Comparison of ENCODE assay signal across 13 cellular contexts in genomic region chr12:11702959-11703358, GRCh38. TPM values are rescaled to one million over a fixed set of nuclear protein-coding genes. Genes with fewer than 3 reads are reported as not detected.
DNase-seq lines count a peak whose midpoint lies in the region; ATAC-seq and FAIRE-seq lines count a peak whose summit lies in the region.
"Had no signal": no experiment of that assay in that cellular context is flagged by ENCODE, and none has a peak within 500 bp of the region (broad histone marks: within the 10 kb centered on the region; RNA-seq: fewer than 3 reads in every experiment).

No MANE protein-coding gene starts in this region.

- no peaks in the 10 kb centered on the region for H3K27me3 ChIP-seq in trophoblast cell (ENCODE audit: insufficient read depth, low read length)
- H3K27me3 ChIP-seq: colonic mucosa had no signal

- ATAC-seq in GM21381 (IDR thresholded peaks at IDR 0.05; ENCODE audit: unreplicated experiment) (peak; percentile 56), HG03439 (IDR thresholded peaks at IDR 0.05; ENCODE audit: unreplicated experiment) (peak; percentile 46), GM18519 (IDR thresholded peaks at IDR 0.05; ENCODE audit: low FRiP score, unreplicated experiment) (no peak)

- H2BK120ac ChIP-seq in trophoblast cell (ENCODE audit: insufficient read depth, low read length, poor library complexity) = no peak overlapping the region

- H3K4me2 ChIP-seq in trophoblast cell (ENCODE audit: low read length) = no peak overlapping the region

- peak overlapping the region; percentile 73 for H3K18ac ChIP-seq in trophoblast cell (ENCODE audit: low read length)

- no peak overlapping the region for H3K27ac ChIP-seq in trophoblast cell (ENCODE audit: low read depth, low read length)
- H3K27ac ChIP-seq: 22Rv1, colonic mucosa had no signal

- H3K9me3 Mint-ChIP-seq in T-helper 1 cell treated with Interleukin-12 subunit alpha and Interleukin-12 subunit beta and Interleukin-4 antibody, amounts not matched to agents 30 μg/mL and 1 μg/mL, for 36 hours = no peaks in the 10 kb centered on the region

- peaks cover 6% of the 10 kb centered on the region for H3K79me1 ChIP-seq in trophoblast cell (ENCODE audit: low read length)

- WGBS in trophoblast cell (ENCODE audit: extremely low coverage, insufficient coverage, insufficient read length) = no CpG with 5 or more reads among the region's 5 CpGs

- no peaks in the 10 kb centered on the region for H3K27me3 Mint-ChIP-seq in T-helper 1 cell treated with Interleukin-12 subunit alpha and Interleukin-12 subunit beta and Interleukin-4 antibody, amounts not matched to agents 30 μg/mL and 1 μg/mL, for 36 hours (ENCODE audit: low read depth)

- H3K4me3 Mint-ChIP-seq in T-helper 1 cell treated with Interleukin-12 subunit alpha and Interleukin-12 subunit beta and Interleukin-4 antibody, amounts not matched to agents 30 μg/mL and 1 μg/mL, for 36 hours = no peak overlapping the region

- H2BK5ac ChIP-seq in trophoblast cell (ENCODE audit: low read depth, low read length, poor library complexity) = no peak overlapping the region

- no peak overlapping the region for H4K91ac ChIP-seq in trophoblast cell (ENCODE audit: low read depth, low read length)

- H3K36me3 Mint-ChIP-seq in T-helper 1 cell treated with Interleukin-12 subunit alpha and Interleukin-12 subunit beta and Interleukin-4 antibody, amounts not matched to agents 30 μg/mL and 1 μg/mL, for 36 hours (ENCODE audit: low read depth) = peaks cover 10% of the 10 kb centered on the region

- no peak overlapping the region for H2AFZ ChIP-seq in trophoblast cell (ENCODE audit: insufficient read depth, low read length, poor library complexity)

- H3K36me3 ChIP-seq in trophoblast cell (ENCODE audit: control insufficient read depth in 1 of 2, insufficient read depth in 2 of 2, low read length in 2 of 2) = no peaks in the 10 kb centered on the region
- H3K36me3 ChIP-seq: colonic mucosa had no signal

- H2BK12ac ChIP-seq in trophoblast cell (ENCODE audit: low read length) = peak overlapping the region; percentile 50

- H3K9me3 ChIP-seq in trophoblast cell (ENCODE audit: insufficient read depth, low read depth, low read length) = no peaks in the 10 kb centered on the region
- H3K9me3 ChIP-seq: colonic mucosa had no signal

- H3K27ac Mint-ChIP-seq in T-helper 1 cell treated with Interleukin-12 subunit alpha and Interleukin-12 subunit beta and Interleukin-4 antibody, amounts not matched to agents 30 μg/mL and 1 μg/mL, for 36 hours = peak overlapping the region; percentile 49

- no peak overlapping the region for H3K4ac ChIP-seq in trophoblast cell (ENCODE audit: low read depth, low read length)

- H2AK5ac ChIP-seq in trophoblast cell (ENCODE audit: low read length) = no peak overlapping the region

- H3K14ac ChIP-seq in trophoblast cell (ENCODE audit: low read length) = no peak overlapping the region

- no peak overlapping the region for H3K9ac ChIP-seq in trophoblast cell (ENCODE audit: low read length)

- H4K8ac ChIP-seq in trophoblast cell (ENCODE audit: low read depth, low read length) = no peak overlapping the region

- no peak for FAIRE-seq in frontal cortex (lab: Jason Lieb, UNC)

- H4K12ac ChIP-seq in trophoblast cell (ENCODE audit: low read depth, low read length) = no peak overlapping the region

- DNase-seq in T-helper 1 cell = no peak
- DNase-seq in trophoblast cell = no peak
- no peak for DNase-seq in frontal cortex (ENCODE audit: low spot score in 2 of 2)
- no peak for DNase-seq in NCI-H2196 (lab: John Stamatoyannopoulos, UW; ENCODE audit: unreplicated experiment)
- DNase-seq: activated CD4-positive, CD25-positive, alpha-beta regulatory T cell treated with anti-CD3 and anti-CD28 coated beads, Interleukin-2, amount 50 U/mL, for 72 hours; colonic mucosa; NCI-H1092 treated with DMSO at 0.1 percent for 48 hours; Right ventricle myocardium superior had no signal

- H3K4me1 Mint-ChIP-seq in T-helper 1 cell treated with Interleukin-12 subunit alpha and Interleukin-12 subunit beta and Interleukin-4 antibody, amounts not matched to agents 30 μg/mL and 1 μg/mL, for 36 hours (ENCODE audit: low read depth) = peaks cover 33% of the 10 kb centered on the region

- H3K79me2 ChIP-seq in trophoblast cell (ENCODE audit: control insufficient read depth, insufficient read depth, low read length, poor library complexity) = peaks cover 1% of the 10 kb centered on the region

- H3K4me3 ChIP-seq in trophoblast cell (ENCODE audit: low read depth, low read length) = no peak overlapping the region
- H3K4me3 ChIP-seq: colonic mucosa had no signal

- no peak overlapping the region for H3K23ac ChIP-seq in trophoblast cell (ENCODE audit: low read length)

- H3K4me1 ChIP-seq in trophoblast cell (ENCODE audit: control insufficient read depth in 1 of 2, insufficient read depth in 2 of 2, low read length in 2 of 2) = peaks cover 26 to 28% of the 10 kb centered on the region in 2 experiments
- H3K4me1 ChIP-seq: colonic mucosa had no signal

RNA-seq across cellular contexts. Expression of gene ETV6, which starts 53.5 kb away (rescaled TPM):
- 8.4 and 9.1 TPM in 2 replicates for polyA plus RNA-seq in trophoblast cell (2013)
- total RNA-seq in frontal cortex = 2.9 TPM
